Comparison of ENCODE assay signal across 10 cellular contexts in genomic region chrX:53188763-53189162, GRCh38. TPM values are rescaled to one million over a fixed set of nuclear protein-coding genes. Genes with fewer than 3 reads are reported as not detected.
DNase-seq lines count a peak whose midpoint lies in the region; ATAC-seq and TF ChIP-seq lines count a peak whose summit lies in the region.
"Had no signal": no experiment of that assay in that cellular context is flagged by ENCODE, and none has a peak within 500 bp of the region (broad histone marks: within the 10 kb centered on the region; RNA-seq: fewer than 3 reads in every experiment).

No MANE protein-coding gene starts in this region.

- 58 to 67% methylated on average over 2 of the region's 2 CpGs for WGBS in GM23248 (ENCODE audit: low coverage in 1 of 2, low lambda C conversion rate in 2 of 2, missing lambda C conversion rate in 2 of 2), 2 experiments

- H3K9me2 ChIP-seq in GM23248 (ENCODE audit: insufficient read depth): no peaks in the 10 kb centered on the region

- H3K36me3 ChIP-seq in GM23248 (ENCODE audit: low read depth) (no peaks in the 10 kb centered on the region), OCI-LY3 (replicated peaks; ENCODE audit: low read depth, low read length) (peaks cover 5% of the 10 kb centered on the region), gastrocnemius medialis (peaks cover 0 to 21% of the 10 kb centered on the region in 2 donors), ascending aorta (peaks cover 20 to 29% of the 10 kb centered on the region in 2 donors)
- H3K36me3 ChIP-seq: MG63 had no signal

- no peak overlapping the region for H3K9ac ChIP-seq in GM23248
- peak overlapping the region; percentile 41; the same call in 1 of the 2 replicates for H3K9ac ChIP-seq in OCI-LY3 (ENCODE audit: low read length)

- TF ChIP-seq CTCF in OCI-LY3 (IDR thresholded peaks at IDR 0.05; ENCODE audit: low read depth, low read length): no peak
- no peak for TF ChIP-seq CTCF in gastrocnemius medialis (IDR thresholded peaks at IDR 0.05 in 4 of 5, conservative IDR thresholded peaks at IDR 0.05 in 1 of 5)
- TF ChIP-seq CTCF in ascending aorta (IDR thresholded peaks at IDR 0.05): no peak

- H3K4me2 ChIP-seq in GM23248 (ENCODE audit: unreplicated experiment) (no peak overlapping the region), OCI-LY3 (ENCODE audit: low read length) (peak overlapping the region; percentile 63)

- H2AFZ ChIP-seq in GM23248: no peak overlapping the region
- no peak overlapping the region for H2AFZ ChIP-seq in OCI-LY3 (ENCODE audit: low read depth, low read length)

- peaks cover 20% of the 10 kb centered on the region for H3F3A ChIP-seq in GM23248 (ENCODE audit: insufficient read depth)

- in situ Hi-C loops in GM23248 (cut with MboI) (no loop called here), gastrocnemius medialis (cut with MboI; ENCODE audit: low sequenced_read_pairs in 4 of 4) (no loop called here)

- H3K4me3 ChIP-seq in GM23248: no peak overlapping the region
- peak overlapping the region; percentile 17; the same call in 1 of the 2 replicates for H3K4me3 ChIP-seq in OCI-LY3 (ENCODE audit: low read length)
- no peak overlapping the region for H3K4me3 ChIP-seq in gastrocnemius medialis
- H3K4me3 ChIP-seq in ascending aorta: no peak overlapping the region
- H3K4me3 ChIP-seq: lung, MG63 had no signal

- H3K9me3 ChIP-seq in GM23248 (ENCODE audit: low read depth) (no peaks in the 10 kb centered on the region), OCI-LY3 (ENCODE audit: insufficient read depth, low read length) (no peaks in the 10 kb centered on the region), gastrocnemius medialis (no peaks in the 10 kb centered on the region), ascending aorta (no peaks in the 10 kb centered on the region)
- H3K9me3 ChIP-seq: MG63 had no signal

- H3K4me1 ChIP-seq in GM23248 (ENCODE audit: insufficient read depth): peaks cover 18% of the 10 kb centered on the region
- H3K4me1 ChIP-seq in OCI-LY3 (ENCODE audit: low read length): peaks cover 20% of the 10 kb centered on the region
- peaks cover 0 to 9% of the 10 kb centered on the region in 2 donors for H3K4me1 ChIP-seq in gastrocnemius medialis
- H3K4me1 ChIP-seq in ascending aorta: no peaks in the 10 kb centered on the region

- H4K20me1 ChIP-seq in GM23248 (ENCODE audit: insufficient read depth) (no peaks in the 10 kb centered on the region), OCI-LY3 (ENCODE audit: insufficient read depth, low read length) (no peaks in the 10 kb centered on the region)

- H3K27me3 ChIP-seq in GM23248 (replicated peaks; ENCODE audit: insufficient read depth) (no peaks in the 10 kb centered on the region), OCI-LY3 (ENCODE audit: low read depth, low read length) (no peaks in the 10 kb centered on the region), gastrocnemius medialis (no peaks in the 10 kb centered on the region), ascending aorta (no peaks in the 10 kb centered on the region)
- H3K27me3 ChIP-seq: MG63 had no signal

- no peak for TF ChIP-seq POLR2A in gastrocnemius medialis (IDR thresholded peaks at IDR 0.05)

- H3K27ac ChIP-seq in GM23248: no peak overlapping the region
- H3K27ac ChIP-seq in OCI-LY3 (ENCODE audit: low read length): peak overlapping the region; percentile 79
- peak overlapping the region; percentile 65 to 82 (median 75) for H3K27ac ChIP-seq in gastrocnemius medialis
- no peak overlapping the region for H3K27ac ChIP-seq in ascending aorta

- H3K79me2 ChIP-seq in GM23248 (ENCODE audit: insufficient read depth) (no peaks in the 10 kb centered on the region), OCI-LY3 (ENCODE audit: low read length) (no peaks in the 10 kb centered on the region)

- peak; percentile 27 for DNase-seq in GM23248
- DNase-seq in gastrocnemius medialis: peak; percentile 21 to 81
- DNase-seq in T1000 (lab: John Stamatoyannopoulos, UW): no peak
- no peak for DNase-seq in NCI-H1092 (lab: John Stamatoyannopoulos, UW)
- DNase-seq in SW 1271 (lab: John Stamatoyannopoulos, UW): no peak
- DNase-seq in ascending aorta (ENCODE audit: low spot score in 2 of 2): no peak
- DNase-seq: MG63 had no signal

- ATAC-seq in GM18873 (IDR thresholded peaks at IDR 0.05; ENCODE audit: low FRiP score, unreplicated experiment): peak; percentile 82
- peak; percentile 78 to 90 for ATAC-seq in gastrocnemius medialis

- intact Hi-C loops in gastrocnemius medialis (cut with DNase I; ENCODE audit: low total_unique reads): no loop called here
- intact Hi-C loops in ascending aorta (cut with DNase I): no loop called here

RNA-seq across cellular contexts. Expression of gene KDM5C, which starts 36.2 kb away (rescaled TPM):
- total RNA-seq in GM23248 (2014; rRNA removed; shearing (Covaris generic)): 66.9 and 68.7 TPM in 2 replicates
- polyA plus RNA-seq in GM23248 (2016; fragmentation: Nextera tagmentation; extraction: Ambion mirVana): 24.4 and 27.1 TPM in 2 replicates
- total RNA-seq in gastrocnemius medialis (100 to 1,000 TPM; 143 to 210 (median 147) TPM), ascending aorta (71.7 TPM)

Comparison
In these comparisons a context has a peak if more than half of its experiments do, and no peak if none do; other contexts are left out.
1. DNase-seq: peak in GM23248 (single experiment) and gastrocnemius medialis (2 of 2); none in T1000 (single experiment), NCI-H1092 (single experiment), SW 1271 (0 of 2) and ascending aorta (0 of 2).
2. H3K27ac ChIP-seq: peak in OCI-LY3 (single experiment) and gastrocnemius medialis (4 of 4); none in GM23248 (single experiment) and ascending aorta (0 of 2).